In genomic region chr10:48495282-48496045, GRCh38 we compare ENCODE assay signal across 2 cellular contexts.
TF ChIP-seq lines count a peak whose summit lies in the region.

No MANE protein-coding gene starts in this region.

TF ChIP-seq in IMR-90, 13 proteins besides CTCF, POLR2A, EP300 and RAD21 (continued from another document):
- TF ChIP-seq, protein P1, sequence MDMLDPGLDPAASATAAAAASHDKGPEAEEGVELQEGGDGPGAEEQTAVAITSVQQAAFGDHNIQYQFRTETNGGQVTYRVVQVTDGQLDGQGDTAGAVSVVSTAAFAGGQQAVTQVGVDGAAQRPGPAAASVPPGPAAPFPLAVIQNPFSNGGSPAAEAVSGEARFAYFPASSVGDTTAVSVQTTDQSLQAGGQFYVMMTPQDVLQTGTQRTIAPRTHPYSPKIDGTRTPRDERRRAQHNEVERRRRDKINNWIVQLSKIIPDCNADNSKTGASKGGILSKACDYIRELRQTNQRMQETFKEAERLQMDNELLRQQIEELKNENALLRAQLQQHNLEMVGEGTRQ (IDR thresholded peaks at IDR 0.05; ENCODE audit: low read depth, low read length) = no peak
- TF ChIP-seq NFE2L2 (IDR thresholded peaks at IDR 0.05; ENCODE audit: low read depth, low read length) (no peak), MAZ (IDR thresholded peaks at IDR 0.05; ENCODE audit: borderline replicate concordance, low read depth, low read length) (no peak), CEBPB (IDR thresholded peaks at IDR 0.05; ENCODE audit: low read depth, low read length) (no peak), CHD1 (IDR thresholded peaks at IDR 0.05; ENCODE audit: low read depth, low read length) (no peak), MXI1 (IDR thresholded peaks at IDR 0.05; ENCODE audit: borderline replicate concordance, low read depth, low read length) (no peak)
- TF ChIP-seq, protein P2, sequence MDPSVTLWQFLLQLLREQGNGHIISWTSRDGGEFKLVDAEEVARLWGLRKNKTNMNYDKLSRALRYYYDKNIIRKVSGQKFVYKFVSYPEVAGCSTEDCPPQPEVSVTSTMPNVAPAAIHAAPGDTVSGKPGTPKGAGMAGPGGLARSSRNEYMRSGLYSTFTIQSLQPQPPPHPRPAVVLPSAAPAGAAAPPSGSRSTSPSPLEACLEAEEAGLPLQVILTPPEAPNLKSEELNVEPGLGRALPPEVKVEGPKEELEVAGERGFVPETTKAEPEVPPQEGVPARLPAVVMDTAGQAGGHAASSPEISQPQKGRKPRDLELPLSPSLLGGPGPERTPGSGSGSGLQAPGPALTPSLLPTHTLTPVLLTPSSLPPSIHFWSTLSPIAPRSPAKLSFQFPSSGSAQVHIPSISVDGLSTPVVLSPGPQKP (IDR thresholded peaks at IDR 0.05; ENCODE audit: borderline replicate concordance, low read depth, low read length) = no peak

TF ChIP-seq in SK-N-SH, 30 proteins besides CTCF, POLR2A, EP300 and RAD21 (continued from another document):
- TF ChIP-seq, protein P3, sequence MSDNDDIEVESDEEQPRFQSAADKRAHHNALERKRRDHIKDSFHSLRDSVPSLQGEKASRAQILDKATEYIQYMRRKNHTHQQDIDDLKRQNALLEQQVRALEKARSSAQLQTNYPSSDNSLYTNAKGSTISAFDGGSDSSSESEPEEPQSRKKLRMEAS (IDR thresholded peaks at IDR 0.05; ENCODE audit: low read depth) = no peak
- no peak for TF ChIP-seq USF1 (IDR thresholded peaks at IDR 0.05; ENCODE audit: borderline replicate concordance, low read depth)
- TF ChIP-seq NFIC (IDR thresholded peaks at IDR 0.05; ENCODE audit: borderline replicate concordance) = no peak
- no peak for TF ChIP-seq YY1 (IDR thresholded peaks at IDR 0.05; ENCODE audit: low read depth)
- TF ChIP-seq CHD2 (IDR thresholded peaks at IDR 0.05; ENCODE audit: low read length, partially characterized antibody) = no peak
- no peak for TF ChIP-seq FOSL2 (IDR thresholded peaks at IDR 0.05; ENCODE audit: borderline replicate concordance, low read depth)
- no peak for TF ChIP-seq TCF12 (IDR thresholded peaks at IDR 0.05)
TF ChIP-seq in SK-N-SH: peak in this region for 0.
